9 cellular contexts compared by ENCODE assay signal in the genomic region with DNA sequence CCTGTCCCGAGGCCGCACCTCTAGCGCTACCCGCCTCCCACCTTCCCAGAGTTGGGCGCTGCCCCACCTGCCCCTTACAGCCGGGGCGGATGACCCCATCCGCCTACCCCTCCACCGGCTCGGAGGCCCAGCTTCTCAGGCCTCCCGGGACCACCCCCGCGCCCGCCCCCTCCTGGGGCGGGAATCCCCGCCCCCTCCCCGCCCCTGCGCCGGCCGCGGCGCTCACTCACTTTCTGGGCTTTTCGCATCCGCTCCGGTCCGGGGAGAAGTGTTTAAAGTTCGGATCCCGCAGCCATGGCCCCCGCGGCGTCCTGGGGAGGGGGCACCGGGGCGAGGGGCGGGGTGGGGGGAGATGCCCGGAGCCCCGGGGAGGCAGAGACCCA. TPM values are rescaled to one million over a fixed set of nuclear protein-coding genes. Genes with fewer than 3 reads are reported as not detected.
DNase-seq lines count a peak whose midpoint lies in the region; ATAC-seq and TF ChIP-seq lines count a peak whose summit lies in the region.
"Had no signal": no experiment of that assay in that cellular context is flagged by ENCODE, and none has a peak within 500 bp of the region (broad histone marks: within the 10 kb centered on the region; RNA-seq: fewer than 3 reads in every experiment).

No MANE protein-coding gene starts in this region.

- CTCF ChIA-PET in activated CD8-positive, alpha-beta memory T cell treated with anti-CD3 and anti-CD28 coated beads, Interleukin-2, amount 10 ng/mL, durations not matched to agents 7 days and 5 days (lab: Charles Lee) = interaction anchor here (1.0 kb wide), 3 partner anchors 18 to 54 kb away, joined by 3 to 8 read pairs (median 4); no protein-coding TSS in a partner anchor

- no peak for TF ChIP-seq CTCF in stomach (IDR thresholded peaks at IDR 0.05)

- TF ChIP-seq POLR2A in stomach (IDR thresholded peaks at IDR 0.05) = no peak

- 7 to 12% (median 9%) methylated on average over 21 to 36 of the region's 36 CpGs for WGBS in stomach, 5 donors

- H3K27me3 ChIP-seq in iPS-15b (ENCODE audit: control insufficient read depth, insufficient read depth, low read length) (peaks cover 93% of the 10 kb centered on the region), stomach (peaks cover 15 to 100% (median 89%) of the 10 kb centered on the region in 3 donors)

- no peaks in the 10 kb centered on the region for H3K36me3 Mint-ChIP-seq in activated CD8-positive, alpha-beta memory T cell treated with anti-CD3 and anti-CD28 coated beads, Interleukin-2, amount 10 ng/mL, durations not matched to agents 7 days and 5 days
- peaks cover 4% of the 10 kb centered on the region for H3K36me3 Mint-ChIP-seq in activated T-helper 2 cell treated with anti-CD3 and anti-CD28 coated beads, Interferon-gamma antibody, Interleukin-2, Interleukin-4, amounts not matched to agents 10 μg/mL and 5 μg/mL and 100 μg/mL, durations not matched to agents 14 hours and 24 hours and 36 hours (ENCODE audit: low read depth)

- peak overlapping the region; percentile 85 for H3K4me3 Mint-ChIP-seq in activated CD8-positive, alpha-beta memory T cell treated with anti-CD3 and anti-CD28 coated beads, Interleukin-2, amount 10 ng/mL, durations not matched to agents 7 days and 5 days
- peak overlapping the region; percentile 82 for H3K4me3 Mint-ChIP-seq in activated T-helper 2 cell treated with anti-CD3 and anti-CD28 coated beads, Interferon-gamma antibody, Interleukin-2, Interleukin-4, amounts not matched to agents 10 μg/mL and 5 μg/mL and 100 μg/mL, durations not matched to agents 14 hours and 24 hours and 36 hours (ENCODE audit: low read depth)

- H3K27ac ChIP-seq in stomach = no peak overlapping the region

- intact Hi-C loops in activated T-helper 2 cell treated with anti-CD3 and anti-CD28 coated beads, Interferon-gamma antibody, Interleukin-2, Interleukin-4, amounts not matched to agents 10 μg/mL and 5 μg/mL and 100 μg/mL, durations not matched to agents 14 hours and 24 hours and 36 hours (cut with micrococcal nuclease) = loop anchor here (2.0 kb wide), 1 partner anchor 41 kb away; no protein-coding TSS in a partner anchor
- intact Hi-C loops in stomach (cut with DNase I; ENCODE audit: low total_unique reads) = no loop called here

- ATAC-seq in activated CD8-positive, alpha-beta memory T cell treated with anti-CD3 and anti-CD28 coated beads, Interleukin-2, amount 10 ng/mL, durations not matched to agents 7 days and 5 days = peak; percentile 46
- ATAC-seq in HG03095 (IDR thresholded peaks at IDR 0.05; ENCODE audit: unreplicated experiment) = no peak
- ATAC-seq in HG02798 (IDR thresholded peaks at IDR 0.05; ENCODE audit: poor library complexity, unreplicated experiment) = no peak

- H3K4me1 ChIP-seq in iPS-15b (ENCODE audit: control insufficient read depth, insufficient read depth, low read length) = peaks cover 12% of the 10 kb centered on the region
- H3K4me1 ChIP-seq in stomach = peaks cover 20 to 27% (median 22%) of the 10 kb centered on the region in 4 donors

- H3K4me3 ChIP-seq in iPS-15b (ENCODE audit: low read depth, low read length) = peak overlapping the region; percentile 57
- H3K4me3 ChIP-seq in stomach = peak overlapping the region; percentile 45 to 64 (median 47)

- no peaks in the 10 kb centered on the region for H3K36me3 ChIP-seq in iPS-15b (ENCODE audit: control insufficient read depth, insufficient read depth, low read length)
- H3K36me3 ChIP-seq in stomach = no peaks in the 10 kb centered on the region

- TF ChIP-seq EP300 in stomach (IDR thresholded peaks at IDR 0.05) = no peak

- H3K9ac ChIP-seq in iPS-15b (ENCODE audit: low read depth, low read length) = no peak overlapping the region

- peaks cover 16% of the 10 kb centered on the region for H3K4me1 Mint-ChIP-seq in activated CD8-positive, alpha-beta memory T cell treated with anti-CD3 and anti-CD28 coated beads, Interleukin-2, amount 10 ng/mL, durations not matched to agents 7 days and 5 days
- peaks cover 22% of the 10 kb centered on the region for H3K4me1 Mint-ChIP-seq in activated T-helper 2 cell treated with anti-CD3 and anti-CD28 coated beads, Interferon-gamma antibody, Interleukin-2, Interleukin-4, amounts not matched to agents 10 μg/mL and 5 μg/mL and 100 μg/mL, durations not matched to agents 14 hours and 24 hours and 36 hours (ENCODE audit: low read depth)

- peak; percentile 46 for DNase-seq in activated CD8-positive, alpha-beta memory T cell treated with anti-CD3 and anti-CD28 coated beads, Interleukin-2, amount 10 ng/mL, durations not matched to agents 7 days and 5 days
- DNase-seq in activated CD8-positive, alpha-beta memory T cell treated with anti-CD3 and anti-CD28 coated beads, Interleukin-2, amount 50 U/mL, for 48 hours = no peak
- no peak for DNase-seq in activated T-helper 2 cell treated with anti-CD3 and anti-CD28 coated beads, Interferon-gamma antibody, Interleukin-2, Interleukin-4, amounts not matched to agents 10 μg/mL and 5 μg/mL and 100 μg/mL, durations not matched to agents 14 hours and 24 hours and 36 hours (ENCODE audit: low spot score)
- no peak for DNase-seq in stomach
- no peak for DNase-seq in DMS79 treated with DMSO at 0.1 percent for 48 hours (lab: John Stamatoyannopoulos, UW)
- DNase-seq: COR-L47 had no signal

- no peaks in the 10 kb centered on the region for H3K9me3 Mint-ChIP-seq in activated CD8-positive, alpha-beta memory T cell treated with anti-CD3 and anti-CD28 coated beads, Interleukin-2, amount 10 ng/mL, durations not matched to agents 7 days and 5 days (ENCODE audit: low read depth)
- H3K9me3 Mint-ChIP-seq in activated T-helper 2 cell treated with anti-CD3 and anti-CD28 coated beads, Interferon-gamma antibody, Interleukin-2, Interleukin-4, amounts not matched to agents 10 μg/mL and 5 μg/mL and 100 μg/mL, durations not matched to agents 14 hours and 24 hours and 36 hours = no peaks in the 10 kb centered on the region

- H3K27ac Mint-ChIP-seq in activated CD8-positive, alpha-beta memory T cell treated with anti-CD3 and anti-CD28 coated beads, Interleukin-2, amount 10 ng/mL, durations not matched to agents 7 days and 5 days = no peak overlapping the region
- H3K27ac Mint-ChIP-seq in activated T-helper 2 cell treated with anti-CD3 and anti-CD28 coated beads, Interferon-gamma antibody, Interleukin-2, Interleukin-4, amounts not matched to agents 10 μg/mL and 5 μg/mL and 100 μg/mL, durations not matched to agents 14 hours and 24 hours and 36 hours = no peak overlapping the region

- no peaks in the 10 kb centered on the region for H3K9me3 ChIP-seq in iPS-15b (ENCODE audit: control insufficient read depth, insufficient read depth, low read length)
- no peaks in the 10 kb centered on the region for H3K9me3 ChIP-seq in stomach

- peaks cover 30% of the 10 kb centered on the region for H3K27me3 Mint-ChIP-seq in activated CD8-positive, alpha-beta memory T cell treated with anti-CD3 and anti-CD28 coated beads, Interleukin-2, amount 10 ng/mL, durations not matched to agents 7 days and 5 days
- peaks cover 6% of the 10 kb centered on the region for H3K27me3 Mint-ChIP-seq in activated T-helper 2 cell treated with anti-CD3 and anti-CD28 coated beads, Interferon-gamma antibody, Interleukin-2, Interleukin-4, amounts not matched to agents 10 μg/mL and 5 μg/mL and 100 μg/mL, durations not matched to agents 14 hours and 24 hours and 36 hours (ENCODE audit: low read depth)

RNA-seq across cellular contexts. Expression of a gene that starts 0.4 kb away (rescaled TPM):
- 1 to 10 TPM; 1.5 to 1.9 TPM for total RNA-seq in activated CD8-positive, alpha-beta memory T cell treated with anti-CD3 and anti-CD28 coated beads, Interleukin-2, amount 10 ng/mL, durations not matched to agents 7 days and 5 days
- 2.1 and 2.3 TPM in 2 replicates for total RNA-seq in activated T-helper 2 cell treated with anti-CD3 and anti-CD28 coated beads, Interferon-gamma antibody, Interleukin-2, Interleukin-4, amounts not matched to agents 10 μg/mL and 5 μg/mL and 100 μg/mL, durations not matched to agents 14 hours and 24 hours and 36 hours
- not detected for total RNA-seq in stomach
- polyA plus RNA-seq in stomach = under 1 TPM in 1 of 3 donors, not detected in 2; 0.25 TPM

RNA-seq across cellular contexts. Expression of a gene that starts 31.3 kb away (rescaled TPM):
- total RNA-seq in activated CD8-positive, alpha-beta memory T cell treated with anti-CD3 and anti-CD28 coated beads, Interleukin-2, amount 10 ng/mL, durations not matched to agents 7 days and 5 days = 10 to 100 TPM; 81.3 to 93.9 TPM
- 54.0 and 57.6 TPM in 2 replicates for total RNA-seq in activated T-helper 2 cell treated with anti-CD3 and anti-CD28 coated beads, Interferon-gamma antibody, Interleukin-2, Interleukin-4, amounts not matched to agents 10 μg/mL and 5 μg/mL and 100 μg/mL, durations not matched to agents 14 hours and 24 hours and 36 hours
- total RNA-seq in stomach = 100 to 1,000 TPM in 3 of 5 donors, 10 to 100 TPM in 2; 44.6 to 499 (median 114) TPM
- 100 to 1,000 TPM; 127 to 181 (median 170) TPM for polyA plus RNA-seq in stomach

RNA-seq across cellular contexts. Expression of a gene that starts 44.8 kb away (rescaled TPM):
- 100 to 1,000 TPM; 545 to 682 TPM for total RNA-seq in activated CD8-positive, alpha-beta memory T cell treated with anti-CD3 and anti-CD28 coated beads, Interleukin-2, amount 10 ng/mL, durations not matched to agents 7 days and 5 days
- 340 and 353 TPM in 2 replicates for total RNA-seq in activated T-helper 2 cell treated with anti-CD3 and anti-CD28 coated beads, Interferon-gamma antibody, Interleukin-2, Interleukin-4, amounts not matched to agents 10 μg/mL and 5 μg/mL and 100 μg/mL, durations not matched to agents 14 hours and 24 hours and 36 hours
- 100 to 1,000 TPM in 4 of 5 donors, 10 to 100 TPM in 1; 40.8 to 329 (median 224) TPM for total RNA-seq in stomach
- 100 to 1,000 TPM in 2 of 3 donors, 10 to 100 TPM in 1; 62.0 to 109 (median 106) TPM for polyA plus RNA-seq in stomach

RNA-seq across cellular contexts. Expression of a gene that starts 50.7 kb away (rescaled TPM):
- total RNA-seq in activated CD8-positive, alpha-beta memory T cell treated with anti-CD3 and anti-CD28 coated beads, Interleukin-2, amount 10 ng/mL, durations not matched to agents 7 days and 5 days = 1 to 10 TPM; 4.0 to 4.1 TPM
- 0.67 and 0.84 TPM in 2 replicates for total RNA-seq in activated T-helper 2 cell treated with anti-CD3 and anti-CD28 coated beads, Interferon-gamma antibody, Interleukin-2, Interleukin-4, amounts not matched to agents 10 μg/mL and 5 μg/mL and 100 μg/mL, durations not matched to agents 14 hours and 24 hours and 36 hours
- 1 to 10 TPM in 2 of 5 donors, not detected in 3; 2.4 to 3.5 TPM for total RNA-seq in stomach
- 10 to 100 TPM in 1 of 3 donors, 1 to 10 TPM in 2; 1.5 to 18.7 (median 3.2) TPM for polyA plus RNA-seq in stomach
